Comparison of ENCODE assay signal across 1 cellular context in genomic region chr10:113153493-113154127, GRCh38.
TF ChIP-seq lines count a peak whose summit lies in the region.

No MANE protein-coding gene starts in this region.

TF ChIP-seq in WTC11, 78 proteins besides CTCF, POLR2A, EP300 and RAD21 (continued from another document):
- no peak for TF ChIP-seq AR (CRISPR knock-in tag; IDR thresholded peaks at IDR 0.05)
